Comparison of ENCODE assay signal across 16 cellular contexts in genomic region chr20:60482609-60483008, GRCh38.
DNase-seq lines count a peak whose midpoint lies in the region; ATAC-seq and TF ChIP-seq lines count a peak whose summit lies in the region.
"Had no signal": no experiment of that assay in that cellular context is flagged by ENCODE, and none has a peak within 500 bp of the region (broad histone marks: within the 10 kb centered on the region; RNA-seq: fewer than 3 reads in every experiment).

No MANE protein-coding gene starts in this region.

- ATAC-seq in left ventricle myocardium superior (peak; percentile 20), left lung (peak; percentile 35), GM18909 (IDR thresholded peaks at IDR 0.05; ENCODE audit: poor library complexity, unreplicated experiment) (no peak)
- ATAC-seq: HepG2 had no signal

- H3K9me3 ChIP-seq in left ventricle myocardium inferior (replicated peaks) (no peaks in the 10 kb centered on the region), left lung (no peaks in the 10 kb centered on the region)
- H3K9me3 ChIP-seq: Caco-2, HAP-1 had no signal

- DNase-seq in left ventricle myocardium superior (no peak), left ventricle myocardium inferior (no peak), fibroblast of gingiva (ENCODE audit: low read depth) (peak; percentile 61), left lung (no peak), NCI-H82 treated with DMSO at 0.1 percent for 48 hours (lab: John Stamatoyannopoulos, UW; ENCODE audit: unreplicated experiment) (no peak), NCI-H2171 (lab: John Stamatoyannopoulos, UW) (no peak), G401 (ENCODE audit: low spot score) (no peak)
- DNase-seq: 8988T; CD4-positive, alpha-beta memory T cell; DND-41; GF-D8 had no signal

- H3K27me3 ChIP-seq in left ventricle myocardium inferior (ENCODE audit: low read depth) (peaks cover 19% of the 10 kb centered on the region), left lung (peaks cover 0 to 12% of the 10 kb centered on the region in 2 donors)

- intact Hi-C loops in left ventricle myocardium superior (cut with micrococcal nuclease) (no loop called here), left ventricle myocardium inferior (cut with micrococcal nuclease) (no loop called here), left lung (cut with DNase I) (no loop called here)

- no peak overlapping the region for H3K4me3 ChIP-seq in left ventricle myocardium inferior
- no peak overlapping the region for H3K4me3 ChIP-seq in left lung
- H3K4me3 ChIP-seq: HAP-1 had no signal

- no peak overlapping the region for H3K27ac ChIP-seq in left ventricle myocardium inferior (replicated peaks)
- H3K27ac ChIP-seq in left lung, result no peak overlapping the region
- H3K27ac ChIP-seq: C4-2B had no signal

- TF ChIP-seq CTCF in left ventricle myocardium inferior (IDR thresholded peaks at IDR 0.05; ENCODE audit: borderline replicate concordance) (no peak), left lung (IDR thresholded peaks at IDR 0.05) (no peak)

- in situ Hi-C loops in G401 (cut with HindIII; ENCODE audit: low sequenced_read_pairs), result no loop called here

- no peaks in the 10 kb centered on the region for H3K36me3 ChIP-seq in left ventricle myocardium inferior
- no peaks in the 10 kb centered on the region for H3K36me3 ChIP-seq in left lung
- H3K36me3 ChIP-seq: HAP-1 had no signal

- H3K4me1 ChIP-seq in left ventricle myocardium inferior (no peaks in the 10 kb centered on the region), left lung (no peaks in the 10 kb centered on the region)
- H3K4me1 ChIP-seq: Caco-2, HAP-1 had no signal
